8 cellular contexts compared by ENCODE assay signal in the genomic region with DNA sequence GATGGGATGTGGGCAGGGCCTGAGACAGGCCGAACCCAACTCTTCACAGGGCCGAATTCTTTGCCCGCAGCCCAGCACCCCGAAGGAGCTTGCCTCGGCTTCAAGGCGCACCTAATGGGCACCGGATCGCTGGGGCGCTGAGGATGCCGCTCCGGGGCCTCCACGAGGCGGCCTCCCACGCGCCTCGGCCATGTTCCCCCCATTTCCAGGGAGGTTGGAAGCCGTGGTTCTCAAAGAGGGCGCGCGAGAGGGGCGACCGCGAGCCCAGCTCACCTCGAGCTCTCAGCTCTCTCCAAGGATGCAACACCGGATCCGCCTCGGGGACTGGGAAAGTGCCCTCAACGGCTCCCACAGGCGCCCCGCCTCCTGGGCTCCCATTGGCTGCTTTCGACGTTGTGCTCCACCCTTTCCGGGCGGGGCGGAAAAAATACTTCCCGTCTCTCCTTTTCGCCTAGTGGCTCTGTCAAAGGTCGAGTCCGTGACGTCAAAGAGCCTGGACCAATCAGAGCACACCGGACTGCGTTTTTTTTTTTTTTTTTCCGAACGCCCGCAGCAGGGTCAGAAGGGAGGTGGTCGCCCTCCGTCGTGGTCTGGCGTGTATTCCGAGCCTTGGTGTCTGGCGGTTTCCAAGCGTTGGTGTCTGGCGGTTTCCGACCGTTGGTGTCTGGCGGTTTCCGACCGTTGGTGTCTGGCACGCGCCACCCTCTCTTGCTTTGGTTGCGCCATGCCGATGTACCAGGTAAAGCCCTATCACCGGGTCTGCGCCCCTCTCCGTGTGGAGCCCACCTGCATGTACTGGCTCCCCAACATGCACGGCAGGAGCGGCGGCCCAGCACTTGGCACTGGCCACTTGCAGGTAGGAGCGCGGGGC. TPM values are rescaled to one million over a fixed set of nuclear protein-coding genes. Genes with fewer than 3 reads are reported as not detected.
DNase-seq lines count a peak whose midpoint lies in the region; ATAC-seq and TF ChIP-seq lines count a peak whose summit lies in the region.
"Not testable (repeated sequence)": the region's sequence is repeated elsewhere in the genome, so short reads cannot be mapped to it uniquely, and the experiment has no call there.

No MANE protein-coding gene starts in this region.

- peak overlapping the region; percentile 45 for H3K27ac Mint-ChIP-seq in activated CD4-positive, alpha-beta memory T cell treated with anti-CD3 and anti-CD28 coated beads for 36 hours

- not testable (repeated sequence) for TF ChIP-seq EP300 in suprapubic skin (IDR thresholded peaks at IDR 0.05)

- TF ChIP-seq POLR2A in body of pancreas (IDR thresholded peaks at IDR 0.05) = peak in 1 of 3 donors; percentile 37
- not testable (repeated sequence) for TF ChIP-seq POLR2A in suprapubic skin (IDR thresholded peaks at IDR 0.05)

- not testable (repeated sequence) for H3K9me3 ChIP-seq in KOPT-K1 (ENCODE audit: insufficient read depth, low read length, poor library complexity, severe bottlenecking); body of pancreas; heart right ventricle; parathyroid adenoma (ENCODE audit: control insufficient read depth, low read length); suprapubic skin

- H3K9ac ChIP-seq in parathyroid adenoma = not testable (repeated sequence)

- H3K27ac ChIP-seq in KOPT-K1 (ENCODE audit: low read depth, low read length, poor library complexity, severe bottlenecking) (peak overlapping the region; percentile 47), body of pancreas (peak overlapping the region in 2 of 4 donors; percentile 59 to 72), heart right ventricle (peak overlapping the region in 2 of 10 donors; percentile 62 to 64), suprapubic skin (peak overlapping the region; percentile 65)
- not testable (repeated sequence) for H3K27ac ChIP-seq in parathyroid adenoma

- POLR2A ChIA-PET in activated CD4-positive, alpha-beta memory T cell treated with anti-CD3 and anti-CD28 coated beads for 36 hours (lab: Charles Lee) = not testable (repeated sequence)

- H3K27me3 Mint-ChIP-seq in activated CD4-positive, alpha-beta memory T cell treated with anti-CD3 and anti-CD28 coated beads for 36 hours = not testable (repeated sequence)

- not testable (repeated sequence) for H3K4me2 ChIP-seq in parathyroid adenoma (ENCODE audit: low read length)

- H3K36me3 Mint-ChIP-seq in activated CD4-positive, alpha-beta memory T cell treated with anti-CD3 and anti-CD28 coated beads for 36 hours = not testable (repeated sequence)

- WGBS in body of pancreas, 2 donors = no CpG with 5 or more reads among the region's 70 CpGs
- WGBS in heart right ventricle, 2 donors = 0 to 3% methylated on average over 7 to 22 of the region's 70 CpGs
- WGBS in suprapubic skin = no CpG with 5 or more reads among the region's 70 CpGs

- not testable (repeated sequence) for H3K4me3 ChIP-seq in body of pancreas
- H3K4me3 ChIP-seq in heart right ventricle (peak overlapping the region in 4 of 10 donors; percentile 27 to 52 (median 36)), parathyroid adenoma (ENCODE audit: low read depth, low read length) (peak overlapping the region; percentile 16), suprapubic skin (peak overlapping the region; percentile 43)

- H3K79me2 ChIP-seq in parathyroid adenoma = not testable (repeated sequence)

- H3K4me1 ChIP-seq in body of pancreas, heart right ventricle, parathyroid adenoma, suprapubic skin: not testable (repeated sequence)

- not testable (repeated sequence) for H3K36me3 ChIP-seq in KOPT-K1 (ENCODE audit: insufficient read depth, low read length); body of pancreas (replicated peaks in 1 of 2; ENCODE audit: insufficient read depth in 1 of 2, low read depth in 2 of 2); heart right ventricle; parathyroid adenoma (ENCODE audit: control insufficient read depth, insufficient read depth, low read length); suprapubic skin

- CTCF ChIA-PET in activated CD4-positive, alpha-beta memory T cell treated with anti-CD3 and anti-CD28 coated beads for 36 hours (lab: Charles Lee) = not testable (repeated sequence)

- not testable (repeated sequence) for H3K27me3 ChIP-seq in body of pancreas; heart right ventricle; parathyroid adenoma (ENCODE audit: control insufficient read depth, insufficient read depth, low read length); suprapubic skin

- H3K4me3 Mint-ChIP-seq in activated CD4-positive, alpha-beta memory T cell treated with anti-CD3 and anti-CD28 coated beads for 36 hours = not testable (repeated sequence)

- H3K4me1 Mint-ChIP-seq in activated CD4-positive, alpha-beta memory T cell treated with anti-CD3 and anti-CD28 coated beads for 36 hours (ENCODE audit: low read depth) = not testable (repeated sequence)

- not testable (repeated sequence) for H2AFZ ChIP-seq in parathyroid adenoma

- H3K9me3 Mint-ChIP-seq in activated CD4-positive, alpha-beta memory T cell treated with anti-CD3 and anti-CD28 coated beads for 36 hours = not testable (repeated sequence)

- TF ChIP-seq CTCF in body of pancreas (IDR thresholded peaks at IDR 0.05); heart right ventricle (IDR thresholded peaks at IDR 0.05); parathyroid adenoma (IDR thresholded peaks at IDR 0.05); suprapubic skin (IDR thresholded peaks at IDR 0.05): not testable (repeated sequence)

- DNase-seq in activated CD4-positive, alpha-beta memory T cell treated with anti-CD3 and anti-CD28 coated beads for 36 hours = peak; percentile 50
- DNase-seq in body of pancreas (peak in 3 of 4 donors; percentile 1 to 16 (median 9)), heart right ventricle (peak in 1 of 2 donors; percentile 4)
- not testable (repeated sequence) for DNase-seq in suprapubic skin (ENCODE audit: low spot score in 2 of 2)

- intact Hi-C loops in activated CD4-positive, alpha-beta memory T cell treated with anti-CD3 and anti-CD28 coated beads for 36 hours (cut with micrococcal nuclease); body of pancreas (cut with DNase I); heart right ventricle (cut with DNase I): not testable (repeated sequence)

- ATAC-seq in GM18867 (IDR thresholded peaks at IDR 0.05; ENCODE audit: unreplicated experiment) (peak; percentile 70), HG02571 (IDR thresholded peaks at IDR 0.05; ENCODE audit: unreplicated experiment) (peak; percentile 52), body of pancreas (peak; percentile 86), heart right ventricle (peak; percentile 90 to 94 (median 92))

RNA-seq across cellular contexts. Expression of a gene that starts 36.5 kb away (rescaled TPM):
- 1 to 10 TPM; 3.5 to 3.6 TPM for total RNA-seq in activated CD4-positive, alpha-beta memory T cell treated with anti-CD3 and anti-CD28 coated beads for 36 hours
- total RNA-seq in body of pancreas (10 to 100 TPM in 1 of 2 donors, 1 to 10 TPM in 1; 1.8 to 13.2 TPM), heart right ventricle (1 to 10 TPM in 8 of 10 donors, under 1 TPM in 2; 0.90 to 2.2 (median 1.2) TPM), suprapubic skin (10 to 100 TPM in 1 of 4 donors, 1 to 10 TPM in 3; 2.5 to 10.8 (median 3.8) TPM)
- polyA plus RNA-seq in heart right ventricle = 1 to 10 TPM; 1.1 to 2.6 TPM
